2 cellular contexts compared by ENCODE assay signal in genomic region chr10:29068984-29069383, GRCh38.
A peak's percentile ranks its signal among the peaks of the same experiment; 100 is the strongest.
TF ChIP-seq lines count a peak whose summit lies in the region.

No MANE protein-coding gene starts in this region.

TF ChIP-seq in GM23338, 12 proteins besides CTCF, POLR2A, EP300 and RAD21:
- no peak for TF ChIP-seq ETS1 (IDR thresholded peaks at IDR 0.05)
- no peak for TF ChIP-seq JUNB (IDR thresholded peaks at IDR 0.05; ENCODE audit: unreplicated experiment)
- no peak for TF ChIP-seq ZNF114 (CRISPR knock-in tag; IDR thresholded peaks at IDR 0.05)
- TF ChIP-seq POLR2AphosphoS5 (IDR thresholded peaks at IDR 0.05; ENCODE audit: low read depth) = no peak
- no peak for TF ChIP-seq STAT1 (IDR thresholded peaks at IDR 0.05; ENCODE audit: unreplicated experiment)
- no peak for TF ChIP-seq REST (IDR thresholded peaks at IDR 0.05; ENCODE audit: unreplicated experiment)
- TF ChIP-seq ZNF331 (CRISPR knock-in tag; IDR thresholded peaks at IDR 0.05; ENCODE audit: low read depth) = no peak
- TF ChIP-seq ZNF462 (CRISPR knock-in tag; IDR thresholded peaks at IDR 0.05) = no peak
- no peak for TF ChIP-seq EZH2 (IDR thresholded peaks at IDR 0.05; ENCODE audit: low read depth, unreplicated experiment)
- TF ChIP-seq NANOG (IDR thresholded peaks at IDR 0.05; ENCODE audit: borderline replicate concordance) = no peak
- no peak for TF ChIP-seq CREB1 (CRISPR knock-in tag; IDR thresholded peaks at IDR 0.05; ENCODE audit: low read depth)
- TF ChIP-seq EZH2phosphoT487 (IDR thresholded peaks at IDR 0.05; ENCODE audit: unreplicated experiment) = no peak

TF ChIP-seq in K562, 482 proteins besides CTCF, POLR2A, EP300 and RAD21:
- TF ChIP-seq MIER1 (IDR thresholded peaks at IDR 0.05; ENCODE audit: low read depth) = no peak
- no peak for TF ChIP-seq ATF6 (CRISPR knock-in tag; IDR thresholded peaks at IDR 0.05)
- TF ChIP-seq CBFA2T3 (IDR thresholded peaks at IDR 0.05) = 0 out of 2 replicates have a peak, but pooled peaks have one; percentile 14
- peak; percentile 42 for TF ChIP-seq EGR1 (conservative IDR thresholded peaks at IDR 0.05)
- peak; percentile 20; the same call in 1 of the 2 replicates for TF ChIP-seq TEAD4 (IDR thresholded peaks at IDR 0.05; ENCODE audit: low read length)
- no peak for TF ChIP-seq TEAD4 (CRISPR knock-in tag; IDR thresholded peaks at IDR 0.05; ENCODE audit: borderline replicate concordance)
TF ChIP-seq in K562: peak in this region for 3.
